8 cellular contexts compared by ENCODE assay signal in the genomic region with DNA sequence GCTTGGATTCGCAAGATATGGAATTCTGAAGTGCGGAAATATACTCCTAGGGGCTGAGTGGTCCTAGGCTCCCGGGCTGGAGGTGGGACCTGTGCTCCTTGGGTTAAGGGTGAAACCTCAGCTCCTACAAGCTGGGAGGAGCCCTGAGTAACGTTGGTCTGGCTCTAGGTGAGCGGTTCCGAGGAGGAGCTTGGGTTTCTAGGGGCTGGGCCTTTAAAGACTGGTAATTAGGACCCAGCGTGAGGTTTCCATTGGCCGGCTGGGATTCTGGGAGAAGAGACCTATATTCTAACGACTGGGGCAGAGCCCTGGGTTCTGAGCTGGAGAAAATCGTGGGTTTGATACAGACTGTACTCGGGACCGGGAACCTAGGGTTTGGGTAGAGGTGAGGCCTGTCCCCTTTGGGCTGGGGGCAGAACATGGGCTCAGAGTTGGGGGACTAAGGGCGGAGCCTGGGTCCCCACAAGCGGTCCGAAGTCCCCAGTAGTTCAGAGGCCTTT. TPM values are rescaled to one million over a fixed set of nuclear protein-coding genes. Genes with fewer than 3 reads are reported as not detected.
A peak's percentile ranks its signal among the peaks of the same experiment; 100 is the strongest.
DNase-seq lines count a peak whose midpoint lies in the region; ATAC-seq and TF ChIP-seq lines count a peak whose summit lies in the region.

No MANE protein-coding gene starts in this region.

- H3K4me3 ChIP-seq in BLaER1, result peak overlapping the region; percentile 73
- peak overlapping the region; percentile 48 for H3K4me3 ChIP-seq in endocrine pancreas (ENCODE audit: control insufficient read depth, insufficient read depth, low read length)

- H3K9ac ChIP-seq in BLaER1, result peak overlapping the region; percentile 66
- peak overlapping the region; percentile 74 for H3K9ac ChIP-seq in endocrine pancreas (ENCODE audit: control insufficient read depth, insufficient read depth, low read length)

- H3K9me3 Mint-ChIP-seq in natural killer cell, result no peaks in the 10 kb centered on the region

- H3K27me3 Mint-ChIP-seq in natural killer cell (ENCODE audit: low read depth in 2 of 2), result no peaks in the 10 kb centered on the region

- intact Hi-C loops in natural killer cell (cut with micrococcal nuclease), result no loop called here

- H3K4me1 Mint-ChIP-seq in natural killer cell, result peaks cover 10 to 20% of the 10 kb centered on the region in 2 donors

- H3K36me3 Mint-ChIP-seq in natural killer cell, result no peaks in the 10 kb centered on the region

- H3K36me3 ChIP-seq in BLaER1, result peaks cover 46% of the 10 kb centered on the region
- H3K36me3 ChIP-seq in endocrine pancreas (ENCODE audit: control insufficient read depth, insufficient read depth, low read length), result no peaks in the 10 kb centered on the region

- H4K20me1 ChIP-seq in BLaER1, result peaks cover 19% of the 10 kb centered on the region; the same call in 1 of the 2 replicates

- H3K4me1 ChIP-seq in BLaER1 (peaks cover 71% of the 10 kb centered on the region), endocrine pancreas (ENCODE audit: control insufficient read depth, insufficient read depth, low read length) (no peaks in the 10 kb centered on the region)

- peak overlapping the region; percentile 92 to 95 for H3K27ac Mint-ChIP-seq in natural killer cell

- H3K27ac ChIP-seq in BLaER1, result peak overlapping the region; percentile 59

- ATAC-seq in natural killer cell (no peak), GM21515 (IDR thresholded peaks at IDR 0.05; ENCODE audit: unreplicated experiment) (no peak)

- DNase-seq in NCI-H226 (peak; percentile 19), natural killer cell (no peak), GDM1 (lab: John Stamatoyannopoulos, UW) (no peak), D341Med (ENCODE audit: low spot score) (no peak), cerebellar nuclear complex (lab: John Stamatoyannopoulos, UW) (no peak)

- H3K27me3 ChIP-seq in BLaER1 (no peaks in the 10 kb centered on the region), endocrine pancreas (ENCODE audit: control insufficient read depth, insufficient read depth, low read length) (no peaks in the 10 kb centered on the region)

- peak overlapping the region; percentile 100 for H3K4me2 ChIP-seq in BLaER1

- TF ChIP-seq CTCF in natural killer cell (IDR thresholded peaks at IDR 0.05), result no peak

- H3K4me3 Mint-ChIP-seq in natural killer cell, result peak overlapping the region; percentile 92

- H3K9me3 ChIP-seq in BLaER1 (no peaks in the 10 kb centered on the region), endocrine pancreas (ENCODE audit: control insufficient read depth, low read length) (no peaks in the 10 kb centered on the region)

RNA-seq across cellular contexts. Expression of gene MAP4K2, which starts 0.9 kb away (rescaled TPM):
- total RNA-seq in natural killer cell, result 10 to 100 TPM; 38.3 to 40.6 (median 38.7) TPM

RNA-seq across cellular contexts. Expression of gene MEN1, which starts 6.5 kb away (rescaled TPM):
- total RNA-seq in natural killer cell, result 10 to 100 TPM; 29.3 to 42.2 (median 32.2) TPM

RNA-seq across cellular contexts. Expression of gene SF1, which starts 25.6 kb away (rescaled TPM):
- total RNA-seq in natural killer cell, result 100 to 1,000 TPM; 841 to 864 (median 845) TPM

RNA-seq across cellular contexts. Expression of gene CDC42BPG, which starts 40.6 kb away (rescaled TPM):
- 10 to 100 TPM in 2 of 3 donors, 1 to 10 TPM in 1; 8.2 to 12.7 (median 10.7) TPM for total RNA-seq in natural killer cell

RNA-seq across cellular contexts. Expression of gene PYGM, which starts 44.1 kb away (rescaled TPM):
- total RNA-seq in natural killer cell, result 1 to 10 TPM; 4.1 to 8.4 (median 6.1) TPM
